In the genomic region with DNA sequence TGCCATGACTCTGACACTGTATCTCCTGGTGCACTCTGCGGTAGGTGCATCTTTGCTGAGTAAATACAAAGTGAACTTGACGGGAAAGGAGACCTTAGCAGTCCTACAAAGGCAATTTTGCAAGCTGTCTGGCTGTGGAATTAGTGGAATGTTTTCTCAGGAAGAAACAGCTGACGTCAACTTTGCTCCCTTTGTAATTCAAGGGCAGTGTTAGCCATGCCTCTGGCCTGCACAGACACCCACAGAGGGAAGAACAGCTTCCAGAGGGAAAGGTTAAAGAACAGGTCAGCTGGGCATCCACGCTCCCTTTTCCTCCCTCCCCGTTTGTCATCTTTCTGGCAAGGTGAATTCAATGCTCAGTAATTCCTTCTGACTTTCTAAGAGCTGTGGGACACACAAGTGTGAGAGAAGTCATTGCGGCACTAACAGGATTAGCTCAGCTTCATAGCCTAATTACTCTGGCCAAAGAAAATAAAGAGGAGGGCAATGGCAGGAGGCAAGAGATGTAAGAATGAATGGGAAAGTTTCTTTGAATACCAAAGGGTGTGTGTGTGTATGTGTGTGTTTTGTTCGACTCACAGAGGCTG, we compare ENCODE assay signal across 1 cellular context.
A peak's percentile ranks its signal among the peaks of the same experiment; 100 is the strongest.
TF ChIP-seq lines count a peak whose summit lies in the region.

No MANE protein-coding gene starts in this region.

TF ChIP-seq in liver, 16 proteins besides CTCF, POLR2A, EP300 and RAD21 (continued from another document):
- TF ChIP-seq, protein P1, sequence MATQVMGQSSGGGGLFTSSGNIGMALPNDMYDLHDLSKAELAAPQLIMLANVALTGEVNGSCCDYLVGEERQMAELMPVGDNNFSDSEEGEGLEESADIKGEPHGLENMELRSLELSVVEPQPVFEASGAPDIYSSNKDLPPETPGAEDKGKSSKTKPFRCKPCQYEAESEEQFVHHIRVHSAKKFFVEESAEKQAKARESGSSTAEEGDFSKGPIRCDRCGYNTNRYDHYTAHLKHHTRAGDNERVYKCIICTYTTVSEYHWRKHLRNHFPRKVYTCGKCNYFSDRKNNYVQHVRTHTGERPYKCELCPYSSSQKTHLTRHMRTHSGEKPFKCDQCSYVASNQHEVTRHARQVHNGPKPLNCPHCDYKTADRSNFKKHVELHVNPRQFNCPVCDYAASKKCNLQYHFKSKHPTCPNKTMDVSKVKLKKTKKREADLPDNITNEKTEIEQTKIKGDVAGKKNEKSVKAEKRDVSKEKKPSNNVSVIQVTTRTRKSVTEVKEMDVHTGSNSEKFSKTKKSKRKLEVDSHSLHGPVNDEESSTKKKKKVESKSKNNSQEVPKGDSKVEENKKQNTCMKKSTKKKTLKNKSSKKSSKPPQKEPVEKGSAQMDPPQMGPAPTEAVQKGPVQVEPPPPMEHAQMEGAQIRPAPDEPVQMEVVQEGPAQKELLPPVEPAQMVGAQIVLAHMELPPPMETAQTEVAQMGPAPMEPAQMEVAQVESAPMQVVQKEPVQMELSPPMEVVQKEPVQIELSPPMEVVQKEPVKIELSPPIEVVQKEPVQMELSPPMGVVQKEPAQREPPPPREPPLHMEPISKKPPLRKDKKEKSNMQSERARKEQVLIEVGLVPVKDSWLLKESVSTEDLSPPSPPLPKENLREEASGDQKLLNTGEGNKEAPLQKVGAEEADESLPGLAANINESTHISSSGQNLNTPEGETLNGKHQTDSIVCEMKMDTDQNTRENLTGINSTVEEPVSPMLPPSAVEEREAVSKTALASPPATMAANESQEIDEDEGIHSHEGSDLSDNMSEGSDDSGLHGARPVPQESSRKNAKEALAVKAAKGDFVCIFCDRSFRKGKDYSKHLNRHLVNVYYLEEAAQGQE (IDR thresholded peaks at IDR 0.05): peak; percentile 79
- TF ChIP-seq SP1 (IDR thresholded peaks at IDR 0.05): peak; percentile 91
- no peak for TF ChIP-seq GABPA (IDR thresholded peaks at IDR 0.05 in 1 of 2, conservative IDR thresholded peaks at IDR 0.05 in 1 of 2)
- TF ChIP-seq HNF4A (conservative IDR thresholded peaks at IDR 0.05): peak; percentile 86 to 89
- TF ChIP-seq, protein P2, sequence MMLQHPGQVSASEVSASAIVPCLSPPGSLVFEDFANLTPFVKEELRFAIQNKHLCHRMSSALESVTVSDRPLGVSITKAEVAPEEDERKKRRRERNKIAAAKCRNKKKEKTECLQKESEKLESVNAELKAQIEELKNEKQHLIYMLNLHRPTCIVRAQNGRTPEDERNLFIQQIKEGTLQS (IDR thresholded peaks at IDR 0.05): peak; percentile 53
- peak; percentile 89 to 93 for TF ChIP-seq JUND (IDR thresholded peaks at IDR 0.05)
- peak; percentile 85 for TF ChIP-seq NR2F2 (IDR thresholded peaks at IDR 0.05)
- peak; percentile 30 for TF ChIP-seq TAF1 (conservative IDR thresholded peaks at IDR 0.05)
- TF ChIP-seq YY1 (IDR thresholded peaks at IDR 0.05): peak; percentile 79
- TF ChIP-seq, protein P3, sequence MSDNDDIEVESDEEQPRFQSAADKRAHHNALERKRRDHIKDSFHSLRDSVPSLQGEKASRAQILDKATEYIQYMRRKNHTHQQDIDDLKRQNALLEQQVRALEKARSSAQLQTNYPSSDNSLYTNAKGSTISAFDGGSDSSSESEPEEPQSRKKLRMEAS (IDR thresholded peaks at IDR 0.05): peak; percentile 87
- TF ChIP-seq RXRA (IDR thresholded peaks at IDR 0.05): peak; percentile 89
- TF ChIP-seq FOXA1 (IDR thresholded peaks at IDR 0.05): peak; percentile 55
- peak; percentile 27 to 62 for TF ChIP-seq EGR1 (IDR thresholded peaks at IDR 0.05; ENCODE audit: low read depth in 2 of 2)
